In genomic region chr12:2413999-2414792, GRCh38 we compare ENCODE assay signal across 14 cellular contexts.
"Had no signal": no experiment of that assay in that cellular context is flagged by ENCODE, and none has a peak within 500 bp of the region (broad histone marks: within the 10 kb centered on the region; RNA-seq: fewer than 3 reads in every experiment).

No MANE protein-coding gene starts in this region.

- H3K4me1 Mint-ChIP-seq: natural killer cell had no signal

- DNase-seq: activated CD4-positive, CD25-positive, alpha-beta regulatory T cell treated with anti-CD3 and anti-CD28 coated beads, Interleukin-2, amount 50 U/mL, for 72 hours; activated naive CD4-positive, alpha-beta T cell treated with Interleukin-2 at 50 U/mL for 16 hours; head of caudate nucleus; left colon; natural killer cell; stimulated activated CD4-positive, alpha-beta T cell treated with anti-CD3 and anti-CD28 coated beads, Interleukin-4, amount 100 ng/mL, for 24 hours; stimulated activated naive CD8-positive, alpha-beta T cell treated with anti-CD3 and anti-CD28 coated beads, Interleukin-15, Interleukin-2, amounts not matched to agents 100 U/mL and 50 U/mL, for 24 hours; T-helper 1 cell had no signal

- H3K27ac ChIP-seq: breast epithelium, epithelial cell of prostate had no signal

- H3K27me3 ChIP-seq: breast epithelium had no signal

- H3K9me3 ChIP-seq: breast epithelium had no signal

- H3K27ac Mint-ChIP-seq: activated T-helper 1 cell treated with anti-CD3 and anti-CD28 coated beads, Interleukin-12 subunit alpha, Interleukin-12 subunit beta, Interleukin-2, Interleukin-4 antibody, amounts not matched to agents 30 ng/mL and 10 ng/mL and 1 ng/mL, durations not matched to agents 14 hours and 24 hours and 36 hours; memory B cell; natural killer cell had no signal

- H3K4me1 ChIP-seq: breast epithelium had no signal

- H3K4me3 ChIP-seq: breast epithelium had no signal

- H3K9me3 Mint-ChIP-seq: activated T-helper 1 cell treated with anti-CD3 and anti-CD28 coated beads, Interleukin-12 subunit alpha, Interleukin-12 subunit beta, Interleukin-2, Interleukin-4 antibody, amounts not matched to agents 30 ng/mL and 10 ng/mL and 1 ng/mL, durations not matched to agents 14 hours and 24 hours and 36 hours; memory B cell; natural killer cell; type B pancreatic cell had no signal

- H3K36me3 Mint-ChIP-seq: memory B cell, natural killer cell had no signal

- ATAC-seq: left colon; natural killer cell; SK-N-SH treated with all-trans-retinoic acid at 6 μM for 48 hours; stimulated activated naive CD8-positive, alpha-beta T cell treated with anti-CD3 and anti-CD28 coated beads, Interleukin-15, Interleukin-2, amounts not matched to agents 100 U/mL and 50 U/mL, for 24 hours had no signal

- H3K36me3 ChIP-seq: breast epithelium had no signal

- H3K4me3 Mint-ChIP-seq: activated T-helper 1 cell treated with anti-CD3 and anti-CD28 coated beads, Interleukin-12 subunit alpha, Interleukin-12 subunit beta, Interleukin-2, Interleukin-4 antibody, amounts not matched to agents 30 ng/mL and 10 ng/mL and 1 ng/mL, durations not matched to agents 14 hours and 24 hours and 36 hours; memory B cell; natural killer cell; type B pancreatic cell had no signal
